ENCODE assay signal across 20 cellular contexts in genomic region chr2:11680901-11681721, GRCh38. TPM values are rescaled to one million over a fixed set of nuclear protein-coding genes. Genes with fewer than 3 reads are reported as not detected.
DNase-seq lines count a peak whose midpoint lies in the region; ATAC-seq and TF ChIP-seq lines count a peak whose summit lies in the region.
"Had no signal": no experiment of that assay in that cellular context is flagged by ENCODE, and none has a peak within 500 bp of the region (broad histone marks: within the 10 kb centered on the region; RNA-seq: fewer than 3 reads in every experiment).

No MANE protein-coding gene starts in this region.

- H2AK5ac ChIP-seq in mesendoderm (ENCODE audit: low read length), result no peak overlapping the region

- TF ChIP-seq CTCF in testis (IDR thresholded peaks at IDR 0.05), result no peak
- TF ChIP-seq CTCF in gastroesophageal sphincter (IDR thresholded peaks at IDR 0.05), result no peak

- H2BK5ac ChIP-seq in mesendoderm (ENCODE audit: low read length), result no peak overlapping the region

- H3K27ac ChIP-seq in caudate nucleus (ENCODE audit: low read depth, low read length) (peak overlapping the region; percentile 62), mesendoderm (ENCODE audit: low read depth, low read length) (no peak overlapping the region), testis (peak overlapping the region; percentile 27 to 70), gastroesophageal sphincter (no peak overlapping the region)
- H3K27ac ChIP-seq: foreskin keratinocyte, hepatocyte had no signal

- H3K4me3 ChIP-seq in mesendoderm (ENCODE audit: low read length) (no peak overlapping the region), testis (peak overlapping the region in 1 of 2 donors; percentile 2), gastroesophageal sphincter (no peak overlapping the region)
- H3K4me3 ChIP-seq: hepatocyte, mucosa of descending colon had no signal

- H3K18ac ChIP-seq in mesendoderm (ENCODE audit: low read length), result no peak overlapping the region

- ATAC-seq in gastroesophageal sphincter, result no peak
- no peak for ATAC-seq in HG03521 (IDR thresholded peaks at IDR 0.05; ENCODE audit: unreplicated experiment)

- no peaks in the 10 kb centered on the region for H3K79me1 ChIP-seq in mesendoderm (ENCODE audit: low read length)

- TF ChIP-seq POLR2A in testis (IDR thresholded peaks at IDR 0.05) (no peak), gastroesophageal sphincter (IDR thresholded peaks at IDR 0.05) (no peak)

- H4K8ac ChIP-seq in mesendoderm (ENCODE audit: low read depth, low read length), result no peak overlapping the region

- H2BK120ac ChIP-seq in mesendoderm (ENCODE audit: low read depth, low read length), result no peak overlapping the region

- H3K27me3 ChIP-seq in mesendoderm (ENCODE audit: insufficient read depth, low read length, poor library complexity), result no peaks in the 10 kb centered on the region
- H3K27me3 ChIP-seq in testis, result no peaks in the 10 kb centered on the region
- H3K27me3 ChIP-seq in gastroesophageal sphincter, result peaks cover 44% of the 10 kb centered on the region

- peak overlapping the region; percentile 47 for H3K56ac ChIP-seq in mesendoderm (ENCODE audit: low read length)

- H4K5ac ChIP-seq in mesendoderm (ENCODE audit: low read length), result no peak overlapping the region

- H3K9me3 ChIP-seq in testis (no peaks in the 10 kb centered on the region), gastroesophageal sphincter (no peaks in the 10 kb centered on the region)
- H3K9me3 ChIP-seq: mucosa of descending colon had no signal

- no peak overlapping the region for H3K23ac ChIP-seq in mesendoderm (ENCODE audit: low read length)

- TF ChIP-seq EP300 in gastroesophageal sphincter (IDR thresholded peaks at IDR 0.05), result no peak

- no CpG with 5 or more reads among the region's 15 CpGs for WGBS in mesendoderm (ENCODE audit: extremely low coverage, insufficient coverage, low lambda C conversion rate)
- WGBS in testis, 2 donors, result 65 to 71% methylated on average over 15 of the region's 15 CpGs
- WGBS in gastroesophageal sphincter (ENCODE audit: low coverage in 1 of 2), 2 donors, result 75 to 86% methylated on average over 7 to 11 of the region's 15 CpGs

- H3K4me2 ChIP-seq in mesendoderm (ENCODE audit: low read length), result no peak overlapping the region
- H3K4me2 ChIP-seq: hepatocyte had no signal

- intact Hi-C loops in testis (cut with DNase I; ENCODE audit: low total_unique reads), result no loop called here

- peak overlapping the region; percentile 34 for H3K9ac ChIP-seq in mesendoderm (ENCODE audit: low read length)

- H3K36me3 ChIP-seq in mesendoderm (ENCODE audit: control insufficient read depth, insufficient read depth, low read length), result no peaks in the 10 kb centered on the region
- no peaks in the 10 kb centered on the region for H3K36me3 ChIP-seq in testis (ENCODE audit: low read depth, missing control alignments)
- H3K36me3 ChIP-seq in gastroesophageal sphincter, result no peaks in the 10 kb centered on the region

- no peaks in the 10 kb centered on the region for H3K4me1 ChIP-seq in mesendoderm (ENCODE audit: control insufficient read depth, low read depth, low read length)
- H3K4me1 ChIP-seq in testis, result peaks cover 32% of the 10 kb centered on the region
- peaks cover 0 to 6% (median 0%) of the 10 kb centered on the region in 3 donors for H3K4me1 ChIP-seq in gastroesophageal sphincter
- H3K4me1 ChIP-seq: foreskin keratinocyte had no signal

- peak; percentile 20 for DNase-seq in NCI-H82 (lab: John Stamatoyannopoulos, UW)
- DNase-seq in NCI-H82 treated with DMSO at 0.1 percent for 48 hours (lab: John Stamatoyannopoulos, UW; ENCODE audit: unreplicated experiment), result no peak
- DNase-seq in caudate nucleus (lab: John Stamatoyannopoulos, UW), result peak in 1 of 61 donors; percentile 79
- DNase-seq in mesendoderm, result no peak
- DNase-seq in testis, result no peak
- DNase-seq in NAMALWA (ENCODE audit: low spot score), result no peak
- DNase-seq: amniotic stem cell, foreskin keratinocyte had no signal

- no peak overlapping the region for H2BK15ac ChIP-seq in mesendoderm (replicated peaks; ENCODE audit: low read depth)

- no peaks in the 10 kb centered on the region for H3K79me2 ChIP-seq in mesendoderm (ENCODE audit: control insufficient read depth, insufficient read depth, low read length)
- H3K79me2 ChIP-seq: hepatocyte had no signal

- H3K4ac ChIP-seq in mesendoderm (ENCODE audit: low read depth, low read length), result no peak overlapping the region

RNA-seq across cellular contexts. Expression of gene NTSR2, which starts 11.1 kb away (rescaled TPM):
- polyA plus RNA-seq in mesendoderm (2013, experiment 1 of 2), result 0.04 TPM
- 0.06 TPM for polyA plus RNA-seq in mesendoderm (2013, experiment 2 of 2)
- total RNA-seq in testis (under 1 TPM; 0.47 to 0.68 TPM), gastroesophageal sphincter (not detected)
- polyA plus RNA-seq in testis (ENCODE audit: insufficient read depth, low read depth, low replicate concordance), result not detected
- total RNA-seq: activated CD8-positive, alpha-beta T cell treated with anti-CD3 and anti-CD28 coated beads, Interleukin-2, amount 10 ng/mL, durations not matched to agents 7 days and 5 days; CD8-positive, alpha-beta memory T cell; foreskin keratinocyte; hepatocyte; left ventricle myocardium superior; LHCN-M2; mucosa of descending colon; renal cortical epithelial cell had no signal
- polyA plus RNA-seq: CD8-positive, alpha-beta memory T cell; esophagus; foreskin keratinocyte; immature natural killer cell; neural cell had no signal

Comparison
In these comparisons a context has a peak if more than half of its experiments do, and no peak if none do; other contexts are left out.
1. H3K27ac ChIP-seq: peak in caudate nucleus (single experiment) and testis (2 of 2); none in mesendoderm (single experiment) and gastroesophageal sphincter (0 of 4).